Comparison of ENCODE assay signal across 21 cellular contexts in genomic region chr17:55614061-55614460, GRCh38.
"Had no signal": no experiment of that assay in that cellular context is flagged by ENCODE, and none has a peak within 500 bp of the region (broad histone marks: within the 10 kb centered on the region; RNA-seq: fewer than 3 reads in every experiment).

No MANE protein-coding gene starts in this region.

- FAIRE-seq: RCC 7860 had no signal

- H3K27me3 ChIP-seq: MG63 had no signal

- DNase-seq: Karpas-422, KG1, MG63, NCI-H1092, NCI-H1105 treated with DMSO at 0.1 percent for 48 hours, NCI-H1417 treated with DMSO at 0.1 percent for 48 hours, NCI-H146, NCI-H1694 treated with DMSO at 0.1 percent for 48 hours, NCI-H1930, NCI-H2081, NCI-H2107, NCI-H2227 treated with DMSO at 0.1 percent for 48 hours, NCI-H524, NCI-H526 treated with DMSO at 0.1 percent for 48 hours, NCI-H748 treated with DMSO at 0.1 percent for 48 hours, Right ventricle myocardium superior, RPMI8226, SIG-M5 had no signal

- H3K27ac ChIP-seq: SJSA1, SK-N-MC had no signal

- H3K9me3 ChIP-seq: MG63, SJSA1 had no signal

- H3K4me3 ChIP-seq: MG63, SJSA1, SK-N-MC had no signal

- H3K36me3 ChIP-seq: MG63, SJSA1 had no signal
